ENCODE assay signal across 12 cellular contexts in genomic region chr14:50784683-50785505, GRCh38. TPM values are rescaled to one million over a fixed set of nuclear protein-coding genes. Genes with fewer than 3 reads are reported as not detected.
DNase-seq lines count a peak whose midpoint lies in the region; ATAC-seq and TF ChIP-seq lines count a peak whose summit lies in the region.
"Had no signal": no experiment of that assay in that cellular context is flagged by ENCODE, and none has a peak within 500 bp of the region (broad histone marks: within the 10 kb centered on the region; RNA-seq: fewer than 3 reads in every experiment).

No MANE protein-coding gene starts in this region.

- TF ChIP-seq EP300 in SK-N-SH (IDR thresholded peaks at IDR 0.05; ENCODE audit: borderline replicate concordance in 1 of 2, low read depth in 1 of 2, low read length in 1 of 2), result no peak

- H3K9ac ChIP-seq in SK-N-SH, result no peak overlapping the region

- ATAC-seq in activated CD8-positive, alpha-beta memory T cell treated with anti-CD3 and anti-CD28 coated beads, Interleukin-2, amount 10 ng/mL, durations not matched to agents 7 days and 5 days, result peak; percentile 50
- peak in 7 of 8 donors; percentile 16 to 69 (median 45) for ATAC-seq in heart right ventricle
- ATAC-seq in stimulated activated memory B cell treated with anti-CD40 and anti-IgM and Interleukin-4, amounts not matched to agents 10 μg/mL and 1 μg/mL and 100 μg/mL, for 72 hours, result peak; percentile 10
- ATAC-seq: Panc1 had no signal

- intact Hi-C loops in heart right ventricle (cut with DNase I), result loop anchor here in 5 of 10 donors (5.0 to 10.0 kb wide), 4 partner anchors 42 to 80 kb away; no protein-coding TSS in a partner anchor

- H3K36me3 Mint-ChIP-seq in activated CD8-positive, alpha-beta memory T cell treated with anti-CD3 and anti-CD28 coated beads, Interleukin-2, amount 10 ng/mL, durations not matched to agents 7 days and 5 days, result peaks cover 24% of the 10 kb centered on the region
- H3K36me3 Mint-ChIP-seq in stimulated activated memory B cell treated with anti-CD40 and anti-IgM and Interleukin-4, amounts not matched to agents 10 μg/mL and 1 μg/mL and 100 μg/mL, for 72 hours, result peaks cover 54% of the 10 kb centered on the region

- H3K27ac ChIP-seq in WERI-Rb-1 (peak overlapping the region; percentile 77), heart right ventricle (peak overlapping the region in 5 of 10 donors; percentile 41 to 67 (median 61)), SK-N-SH (ENCODE audit: low read depth in 2 of 2, low read length in 1 of 2) (no peak overlapping the region)
- H3K27ac ChIP-seq: esophagus muscularis mucosa had no signal

- peak overlapping the region; percentile 29 for H3K4me3 Mint-ChIP-seq in activated CD8-positive, alpha-beta memory T cell treated with anti-CD3 and anti-CD28 coated beads, Interleukin-2, amount 10 ng/mL, durations not matched to agents 7 days and 5 days
- H3K4me3 Mint-ChIP-seq in stimulated activated memory B cell treated with anti-CD40 and anti-IgM and Interleukin-4, amounts not matched to agents 10 μg/mL and 1 μg/mL and 100 μg/mL, for 72 hours, result peak overlapping the region; percentile 15

- peak; percentile 43 for DNase-seq in activated CD8-positive, alpha-beta memory T cell treated with anti-CD3 and anti-CD28 coated beads, Interleukin-2, amount 10 ng/mL, durations not matched to agents 7 days and 5 days
- no peak for DNase-seq in activated CD8-positive, alpha-beta memory T cell treated with anti-CD3 and anti-CD28 coated beads, Interleukin-2, amount 50 U/mL, for 48 hours
- DNase-seq in WERI-Rb-1, result peak; percentile 91
- DNase-seq in heart right ventricle, result no peak
- no peak for DNase-seq in inferior parietal cortex (ENCODE audit: extremely low spot score)
- DNase-seq in OCI-M1 (lab: John Stamatoyannopoulos, UW), result no peak
- no peak for DNase-seq in SK-N-SH
- DNase-seq: aorta, NCI-H187 treated with DMSO at 0.1 percent for 48 hours had no signal

- H3K9me3 ChIP-seq in WERI-Rb-1 (ENCODE audit: severe bottlenecking) (no peaks in the 10 kb centered on the region), heart right ventricle (no peaks in the 10 kb centered on the region), SK-N-SH (no peaks in the 10 kb centered on the region)
- H3K9me3 ChIP-seq: esophagus muscularis mucosa had no signal

- H2AFZ ChIP-seq in SK-N-SH (ENCODE audit: low read depth), result no peak overlapping the region

- H3K27me3 Mint-ChIP-seq in activated CD8-positive, alpha-beta memory T cell treated with anti-CD3 and anti-CD28 coated beads, Interleukin-2, amount 10 ng/mL, durations not matched to agents 7 days and 5 days, result no peaks in the 10 kb centered on the region
- H3K27me3 Mint-ChIP-seq in stimulated activated memory B cell treated with anti-CD40 and anti-IgM and Interleukin-4, amounts not matched to agents 10 μg/mL and 1 μg/mL and 100 μg/mL, for 72 hours, result no peaks in the 10 kb centered on the region

- peaks cover 60% of the 10 kb centered on the region for H3K4me1 Mint-ChIP-seq in activated CD8-positive, alpha-beta memory T cell treated with anti-CD3 and anti-CD28 coated beads, Interleukin-2, amount 10 ng/mL, durations not matched to agents 7 days and 5 days
- H3K4me1 Mint-ChIP-seq in stimulated activated memory B cell treated with anti-CD40 and anti-IgM and Interleukin-4, amounts not matched to agents 10 μg/mL and 1 μg/mL and 100 μg/mL, for 72 hours, result peaks cover 78% of the 10 kb centered on the region

- CTCF ChIA-PET in activated CD8-positive, alpha-beta memory T cell treated with anti-CD3 and anti-CD28 coated beads, Interleukin-2, amount 10 ng/mL, durations not matched to agents 7 days and 5 days (lab: Charles Lee), result interaction anchor here (0.9 to 6.2 kb wide), 8 partner anchors 9 to 185 kb away, joined by 3 to 58 read pairs (median 6); no protein-coding TSS in a partner anchor
- CTCF ChIA-PET in SK-N-SH (lab: Yijun Ruan, JAX), result interaction anchor here (1.3 to 12.9 kb wide), 3 partner anchors 10 to 75 kb away, joined by 5 to 143 read pairs (median 10); no protein-coding TSS in a partner anchor

- H3K9me3 Mint-ChIP-seq in activated CD8-positive, alpha-beta memory T cell treated with anti-CD3 and anti-CD28 coated beads, Interleukin-2, amount 10 ng/mL, durations not matched to agents 7 days and 5 days (ENCODE audit: low read depth), result no peaks in the 10 kb centered on the region
- H3K9me3 Mint-ChIP-seq in stimulated activated memory B cell treated with anti-CD40 and anti-IgM and Interleukin-4, amounts not matched to agents 10 μg/mL and 1 μg/mL and 100 μg/mL, for 72 hours, result no peaks in the 10 kb centered on the region

- 73 to 75% methylated on average over 16 of the region's 16 CpGs for WGBS in heart right ventricle, 2 donors
- WGBS in SK-N-SH (ENCODE audit: low lambda C conversion rate), result 85% methylated on average over 10 of the region's 16 CpGs

- no peaks in the 10 kb centered on the region for H3K9me2 ChIP-seq in SK-N-SH

- H4K20me1 ChIP-seq in SK-N-SH (ENCODE audit: insufficient read depth), result no peaks in the 10 kb centered on the region

- H3K27me3 ChIP-seq in WERI-Rb-1 (ENCODE audit: insufficient read depth, low read depth, severe bottlenecking), result no peaks in the 10 kb centered on the region
- H3K27me3 ChIP-seq in heart right ventricle, result no peaks in the 10 kb centered on the region
- no peaks in the 10 kb centered on the region for H3K27me3 ChIP-seq in SK-N-SH (ENCODE audit: insufficient read depth)
- H3K27me3 ChIP-seq: esophagus muscularis mucosa had no signal

- TF ChIP-seq CTCF in WERI-Rb-1 (IDR thresholded peaks at IDR 0.05; ENCODE audit: low read depth, low read length) (no peak), heart right ventricle (IDR thresholded peaks at IDR 0.05) (no peak), SK-N-SH (IDR thresholded peaks at IDR 0.05) (no peak)

- peaks cover 0 to 52% (median 47%) of the 10 kb centered on the region in 9 donors for H3K4me1 ChIP-seq in heart right ventricle
- H3K4me1 ChIP-seq in SK-N-SH (ENCODE audit: control insufficient read depth in 1 of 2, insufficient read depth in 2 of 2, low read depth in 1 of 2, low read length in 1 of 2), result peaks cover 10 to 21% of the 10 kb centered on the region in 2 experiments; a peak in 2 of 4 replicates

- H3K79me2 ChIP-seq in SK-N-SH (ENCODE audit: insufficient read depth), result no peaks in the 10 kb centered on the region; the same call in 1 of the 2 replicates

- H3K36me3 ChIP-seq in WERI-Rb-1 (peaks cover 4% of the 10 kb centered on the region), heart right ventricle (peaks cover 0 to 36% (median 0%) of the 10 kb centered on the region in 9 donors), SK-N-SH (replicated peaks in 1 of 2; ENCODE audit: control insufficient read depth in 1 of 2, insufficient read depth in 2 of 2, low read length in 1 of 2) (peaks cover 9 to 13% of the 10 kb centered on the region in 2 experiments)

- peak overlapping the region; percentile 61 for H3K27ac Mint-ChIP-seq in activated CD8-positive, alpha-beta memory T cell treated with anti-CD3 and anti-CD28 coated beads, Interleukin-2, amount 10 ng/mL, durations not matched to agents 7 days and 5 days
- H3K27ac Mint-ChIP-seq in stimulated activated memory B cell treated with anti-CD40 and anti-IgM and Interleukin-4, amounts not matched to agents 10 μg/mL and 1 μg/mL and 100 μg/mL, for 72 hours, result peak overlapping the region; percentile 91

- H3K4me2 ChIP-seq in SK-N-SH, result no peak overlapping the region

- H3F3A ChIP-seq in SK-N-SH (replicated peaks; ENCODE audit: insufficient read depth), result peaks cover 12% of the 10 kb centered on the region

- POLR2A ChIA-PET in SK-N-SH (lab: Yijun Ruan, JAX), result interaction anchor here (0.7 to 1.2 kb wide), 2 partner anchors 9 to 45 kb away, joined by 3 read pairs; no protein-coding TSS in a partner anchor

- peak overlapping the region; percentile 1; the same call in 1 of the 2 replicates for H3K4me3 ChIP-seq in WERI-Rb-1 (ENCODE audit: low read depth, low read length)
- H3K4me3 ChIP-seq in heart right ventricle, result no peak overlapping the region
- no peak overlapping the region for H3K4me3 ChIP-seq in SK-N-SH (ENCODE audit: low read depth in 2 of 2, low read length in 1 of 2)
- H3K4me3 ChIP-seq: esophagus muscularis mucosa had no signal

- TF ChIP-seq RAD21 in SK-N-SH (IDR thresholded peaks at IDR 0.05; ENCODE audit: low read length), result no peak

TF ChIP-seq in SK-N-SH, 30 proteins besides CTCF, POLR2A, EP300 and RAD21:
- no peak for TF ChIP-seq RXRA (IDR thresholded peaks at IDR 0.05; ENCODE audit: borderline replicate concordance, low read depth)
- no peak for TF ChIP-seq EZH2phosphoT487 (IDR thresholded peaks at IDR 0.05; ENCODE audit: borderline replicate concordance, low read depth)
- no peak for TF ChIP-seq MXI1 (IDR thresholded peaks at IDR 0.05; ENCODE audit: low read depth, low read length)
- TF ChIP-seq ELF1 (IDR thresholded peaks at IDR 0.05), result no peak
- TF ChIP-seq MEF2A (IDR thresholded peaks at IDR 0.05; ENCODE audit: borderline replicate concordance, low read depth), result no peak
- no peak for TF ChIP-seq IRF3 (IDR thresholded peaks at IDR 0.05; ENCODE audit: low read depth, low read length)

RNA-seq across cellular contexts. Expression of gene NIN, which starts 46.1 kb away (rescaled TPM):
- total RNA-seq in activated CD8-positive, alpha-beta memory T cell treated with anti-CD3 and anti-CD28 coated beads, Interleukin-2, amount 10 ng/mL, durations not matched to agents 7 days and 5 days, result 10 to 100 TPM; 70.8 to 71.3 TPM
- total RNA-seq in heart right ventricle, result 10 to 100 TPM; 20.2 to 38.7 (median 26.6) TPM
- 10 to 100 TPM in 1 of 2 donors, 1 to 10 TPM in 1; 4.0 to 14.3 TPM for polyA plus RNA-seq in heart right ventricle
- 10.0 and 11.8 TPM in 2 replicates for polyA plus RNA-seq in SK-N-SH (2012; rRNA removed)
- polyA plus RNA-seq in SK-N-SH (2012; cell fraction: cytosol; rRNA removed), result 13.9 and 15.0 TPM in 2 replicates
- 7.3 and 12.6 TPM in 2 replicates for polyA plus RNA-seq in SK-N-SH (2012; cell fraction: nucleus; rRNA removed)

Comparison
In these comparisons a context has a peak if more than half of its experiments do, and no peak if none do; other contexts are left out.
1. DNase-seq: peak in activated CD8-positive, alpha-beta memory T cell treated with anti-CD3 and anti-CD28 coated beads, Interleukin-2, amount 10 ng/mL, durations not matched to agents 7 days and 5 days (single experiment) and WERI-Rb-1 (single experiment); none in activated CD8-positive, alpha-beta memory T cell treated with anti-CD3 and anti-CD28 coated beads, Interleukin-2, amount 50 U/mL, for 48 hours (single experiment), heart right ventricle (0 of 2), inferior parietal cortex (single experiment), OCI-M1 (single experiment) and SK-N-SH (single experiment).
2. Peak in every context shown above with its lines, with median percentiles within 50 percentile points of each other: ATAC-seq.